20 cellular contexts compared by ENCODE assay signal in genomic region chr3:65901236-65901635, GRCh38.
A peak's percentile ranks its signal among the peaks of the same experiment; 100 is the strongest.
DNase-seq lines count a peak whose midpoint lies in the region; ATAC-seq and TF ChIP-seq lines count a peak whose summit lies in the region.
"Had no signal": no experiment of that assay in that cellular context is flagged by ENCODE, and none has a peak within 500 bp of the region (broad histone marks: within the 10 kb centered on the region; RNA-seq: fewer than 3 reads in every experiment).

No MANE protein-coding gene starts in this region.

- in situ Hi-C loops in brain microvascular endothelial cell (cut with HindIII; ENCODE audit: low pct_ligation_motif_present, low sequenced_read_pairs), result no loop called here

- no peaks in the 10 kb centered on the region; the same call in 1 of the 2 replicates for H4K20me1 ChIP-seq in GM23338 (replicated peaks; ENCODE audit: insufficient read depth)

- no peaks in the 10 kb centered on the region for H3K9me3 ChIP-seq in sigmoid colon
- no peaks in the 10 kb centered on the region for H3K9me3 ChIP-seq in left ventricle myocardium inferior (replicated peaks)
- H3K9me3 ChIP-seq: colonic mucosa, heart right ventricle had no signal

- H3K79me2 ChIP-seq in GM23338 (replicated peaks; ENCODE audit: insufficient read depth), result peaks cover 66% of the 10 kb centered on the region

- peaks cover 6% of the 10 kb centered on the region for H3K27me3 Mint-ChIP-seq in GM23338 (ENCODE audit: insufficient read depth, low read depth, poor library complexity)
- H3K27me3 Mint-ChIP-seq: activated naive CD8-positive, alpha-beta T cell; activated T-helper 17 cell treated with anti-CD3 and anti-CD28 coated beads, Interleukin-2, amount 50 U/mL, for 72 hours; CD4-positive, CD25-positive, alpha-beta regulatory T cell had no signal

- peak overlapping the region; percentile 27 for H3K27ac Mint-ChIP-seq in GM23338
- H3K27ac Mint-ChIP-seq: activated naive CD8-positive, alpha-beta T cell; activated T-helper 17 cell treated with anti-CD3 and anti-CD28 coated beads, Interleukin-2, amount 50 U/mL, for 72 hours; CD4-positive, CD25-positive, alpha-beta regulatory T cell had no signal

- H3F3A ChIP-seq in GM23338 (replicated peaks; ENCODE audit: low read depth), result peaks cover 4% of the 10 kb centered on the region; the same call in 1 of the 2 replicates

- no peaks in the 10 kb centered on the region for H3K9me2 ChIP-seq in GM23338 (ENCODE audit: insufficient read depth)

- H3K27me3 ChIP-seq in GM23338 (ENCODE audit: insufficient read depth) (no peaks in the 10 kb centered on the region), brain microvascular endothelial cell (replicated peaks) (no peaks in the 10 kb centered on the region), sigmoid colon (no peaks in the 10 kb centered on the region), left ventricle myocardium inferior (ENCODE audit: low read depth) (no peaks in the 10 kb centered on the region)
- H3K27me3 ChIP-seq: colonic mucosa, heart right ventricle had no signal

- H3K36me3 Mint-ChIP-seq in GM23338 (ENCODE audit: low read depth), result no peaks in the 10 kb centered on the region
- H3K36me3 Mint-ChIP-seq: activated naive CD8-positive, alpha-beta T cell; CD4-positive, CD25-positive, alpha-beta regulatory T cell had no signal

- H3K4me3 Mint-ChIP-seq in GM23338, result peak overlapping the region; percentile 1; the same call in 1 of the 3 replicates
- H3K4me3 Mint-ChIP-seq: activated naive CD8-positive, alpha-beta T cell; activated T-helper 17 cell treated with anti-CD3 and anti-CD28 coated beads, Interleukin-2, amount 50 U/mL, for 72 hours; CD4-positive, CD25-positive, alpha-beta regulatory T cell had no signal

- intact Hi-C loops in sigmoid colon (cut with DNase I), result no loop called here
- intact Hi-C loops in left ventricle myocardium inferior (cut with micrococcal nuclease), result no loop called here

- H3K4me3 ChIP-seq in GM23338, result no peak overlapping the region
- no peak overlapping the region for H3K4me3 ChIP-seq in brain microvascular endothelial cell (ENCODE audit: low read depth, low read length)
- H3K4me3 ChIP-seq in fibroblast of the aortic adventitia (ENCODE audit: low read depth, low read length), result no peak overlapping the region
- H3K4me3 ChIP-seq in sigmoid colon, result peak overlapping the region in 3 of 4 donors; percentile 1 to 18 (median 5)
- H3K4me3 ChIP-seq in left ventricle myocardium inferior, result no peak overlapping the region
- H3K4me3 ChIP-seq: colonic mucosa, heart right ventricle had no signal

- no peak for ATAC-seq in GM23338
- ATAC-seq: activated T-helper 17 cell treated with anti-CD3 and anti-CD28 coated beads, Interleukin-2, amount 50 U/mL, for 72 hours; heart right ventricle; left ventricle myocardium superior had no signal

- no peak overlapping the region for H2AFZ ChIP-seq in GM23338

- TF ChIP-seq CTCF in GM23338 (conservative IDR thresholded peaks at IDR 0.05; ENCODE audit: low read depth in 2 of 2) (no peak), brain microvascular endothelial cell (IDR thresholded peaks at IDR 0.05; ENCODE audit: low read depth, low read length, missing control alignments) (no peak), fibroblast of the aortic adventitia (IDR thresholded peaks at IDR 0.05; ENCODE audit: insufficient read depth, low read length) (no peak), sigmoid colon (IDR thresholded peaks at IDR 0.05) (no peak), left ventricle myocardium inferior (IDR thresholded peaks at IDR 0.05; ENCODE audit: borderline replicate concordance) (no peak)

- H3K9me3 Mint-ChIP-seq in GM23338, result no peaks in the 10 kb centered on the region
- H3K9me3 Mint-ChIP-seq: activated T-helper 17 cell treated with anti-CD3 and anti-CD28 coated beads, Interleukin-2, amount 50 U/mL, for 72 hours had no signal

- H3K4me1 ChIP-seq in GM23338 (ENCODE audit: insufficient read depth) (peaks cover 24% of the 10 kb centered on the region), sigmoid colon (peaks cover 0 to 24% (median 19%) of the 10 kb centered on the region in 4 donors), left ventricle myocardium inferior (peaks cover 39% of the 10 kb centered on the region)
- H3K4me1 ChIP-seq: colonic mucosa had no signal

- H3K36me3 ChIP-seq in GM23338 (ENCODE audit: insufficient read depth) (no peaks in the 10 kb centered on the region), brain microvascular endothelial cell (replicated peaks) (no peaks in the 10 kb centered on the region), sigmoid colon (no peaks in the 10 kb centered on the region), left ventricle myocardium inferior (no peaks in the 10 kb centered on the region)
- H3K36me3 ChIP-seq: colonic mucosa, heart right ventricle had no signal

- TF ChIP-seq POLR2A in sigmoid colon (IDR thresholded peaks at IDR 0.05), result no peak

- H3K27ac ChIP-seq in GM23338 (ENCODE audit: low read depth) (0 out of 2 replicates have a peak overlapping the region, but pooled peaks have one; percentile 85), brain microvascular endothelial cell (no peak overlapping the region), sigmoid colon (peak overlapping the region in 3 of 4 donors; percentile 4 to 57 (median 43)), left ventricle myocardium inferior (replicated peaks) (no peak overlapping the region)
- H3K27ac ChIP-seq: colonic mucosa, heart right ventricle had no signal

- H3K4me2 ChIP-seq in GM23338, result no peak overlapping the region

- no peak for TF ChIP-seq EP300 in sigmoid colon (IDR thresholded peaks at IDR 0.05)

- H3K4me1 Mint-ChIP-seq in GM23338, result peaks cover 33% of the 10 kb centered on the region
- H3K4me1 Mint-ChIP-seq: activated T-helper 17 cell treated with anti-CD3 and anti-CD28 coated beads, Interleukin-2, amount 50 U/mL, for 72 hours; CD4-positive, CD25-positive, alpha-beta regulatory T cell had no signal

- no peak for DNase-seq in GM23338 (ENCODE audit: low spot score)
- DNase-seq in brain microvascular endothelial cell, result peak; percentile 40
- DNase-seq in fibroblast of the aortic adventitia (ENCODE audit: low read depth), result peak; percentile 35
- DNase-seq in sigmoid colon, result no peak
- no peak for DNase-seq in islet precursor cell
- DNase-seq in activated T-cell treated with anti-CD3 and anti-CD28 coated beads, Interleukin-2, amount 50 U/mL, for 48 hours, result no peak
- DNase-seq in left ventricle myocardium inferior, result no peak
- no peak for DNase-seq in hepatic stellate cell (ENCODE audit: low spot score)
- DNase-seq: CD4-positive, CD25-positive, alpha-beta regulatory T cell; colonic mucosa; DMS 273 treated with DMSO at 0.1 percent for 48 hours; heart right ventricle; left ventricle myocardium superior; NCI-H1092 treated with DMSO at 0.1 percent for 48 hours; NCI-H2081 treated with DMSO at 0.1 percent for 48 hours; NCI-H82; Right ventricle myocardium superior; stimulated activated CD4-positive, alpha-beta T cell treated with anti-CD3 and anti-CD28 coated beads, Interleukin-1b, Interleukin-23, amount 100 ng/mL, for 48 hours had no signal

- WGBS in sigmoid colon, 2 donors, result 76 to 89% methylated on average over 7 of the region's 7 CpGs

TF ChIP-seq in GM23338, 12 proteins besides CTCF, POLR2A, EP300 and RAD21 (continues in another document):
- TF ChIP-seq ZNF114 (CRISPR knock-in tag; IDR thresholded peaks at IDR 0.05) (no peak), CREB1 (CRISPR knock-in tag; IDR thresholded peaks at IDR 0.05; ENCODE audit: low read depth) (no peak)
- TF ChIP-seq, protein P1, sequence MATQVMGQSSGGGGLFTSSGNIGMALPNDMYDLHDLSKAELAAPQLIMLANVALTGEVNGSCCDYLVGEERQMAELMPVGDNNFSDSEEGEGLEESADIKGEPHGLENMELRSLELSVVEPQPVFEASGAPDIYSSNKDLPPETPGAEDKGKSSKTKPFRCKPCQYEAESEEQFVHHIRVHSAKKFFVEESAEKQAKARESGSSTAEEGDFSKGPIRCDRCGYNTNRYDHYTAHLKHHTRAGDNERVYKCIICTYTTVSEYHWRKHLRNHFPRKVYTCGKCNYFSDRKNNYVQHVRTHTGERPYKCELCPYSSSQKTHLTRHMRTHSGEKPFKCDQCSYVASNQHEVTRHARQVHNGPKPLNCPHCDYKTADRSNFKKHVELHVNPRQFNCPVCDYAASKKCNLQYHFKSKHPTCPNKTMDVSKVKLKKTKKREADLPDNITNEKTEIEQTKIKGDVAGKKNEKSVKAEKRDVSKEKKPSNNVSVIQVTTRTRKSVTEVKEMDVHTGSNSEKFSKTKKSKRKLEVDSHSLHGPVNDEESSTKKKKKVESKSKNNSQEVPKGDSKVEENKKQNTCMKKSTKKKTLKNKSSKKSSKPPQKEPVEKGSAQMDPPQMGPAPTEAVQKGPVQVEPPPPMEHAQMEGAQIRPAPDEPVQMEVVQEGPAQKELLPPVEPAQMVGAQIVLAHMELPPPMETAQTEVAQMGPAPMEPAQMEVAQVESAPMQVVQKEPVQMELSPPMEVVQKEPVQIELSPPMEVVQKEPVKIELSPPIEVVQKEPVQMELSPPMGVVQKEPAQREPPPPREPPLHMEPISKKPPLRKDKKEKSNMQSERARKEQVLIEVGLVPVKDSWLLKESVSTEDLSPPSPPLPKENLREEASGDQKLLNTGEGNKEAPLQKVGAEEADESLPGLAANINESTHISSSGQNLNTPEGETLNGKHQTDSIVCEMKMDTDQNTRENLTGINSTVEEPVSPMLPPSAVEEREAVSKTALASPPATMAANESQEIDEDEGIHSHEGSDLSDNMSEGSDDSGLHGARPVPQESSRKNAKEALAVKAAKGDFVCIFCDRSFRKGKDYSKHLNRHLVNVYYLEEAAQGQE (IDR thresholded peaks at IDR 0.05; ENCODE audit: unreplicated experiment), result no peak

Comparison
In these comparisons a context has a peak if more than half of its experiments do, and no peak if none do; other contexts are left out.
1. DNase-seq: peak in brain microvascular endothelial cell (single experiment) and fibroblast of the aortic adventitia (single experiment); none in GM23338 (single experiment), sigmoid colon (single experiment), islet precursor cell (single experiment), activated T-cell treated with anti-CD3 and anti-CD28 coated beads, Interleukin-2, amount 50 U/mL, for 48 hours (0 of 2), left ventricle myocardium inferior (single experiment) and hepatic stellate cell (single experiment).
2. H3K27ac ChIP-seq: peak in GM23338 (single experiment) and sigmoid colon (3 of 4); none in brain microvascular endothelial cell (single experiment) and left ventricle myocardium inferior (single experiment).
3. H3K4me3 ChIP-seq: peak in sigmoid colon (3 of 4); none in GM23338 (single experiment), brain microvascular endothelial cell (single experiment), fibroblast of the aortic adventitia (single experiment) and left ventricle myocardium inferior (single experiment).